26 cellular contexts compared by ENCODE assay signal in genomic region chr2:33084433-33084832, GRCh38.
DNase-seq lines count a peak whose midpoint lies in the region; ATAC-seq and TF ChIP-seq lines count a peak whose summit lies in the region.
"Had no signal": no experiment of that assay in that cellular context is flagged by ENCODE, and none has a peak within 500 bp of the region (broad histone marks: within the 10 kb centered on the region; RNA-seq: fewer than 3 reads in every experiment).

No MANE protein-coding gene starts in this region.

- peaks cover 31% of the 10 kb centered on the region for H3K4me1 Mint-ChIP-seq in nephron
- H3K4me1 Mint-ChIP-seq in activated T-helper 2 cell treated with anti-CD3 and anti-CD28 coated beads, Interferon-gamma antibody, Interleukin-2, Interleukin-4, amounts not matched to agents 10 μg/mL and 5 μg/mL and 100 μg/mL, durations not matched to agents 14 hours and 24 hours and 36 hours (ENCODE audit: low read depth), result peaks cover 6% of the 10 kb centered on the region

- peaks cover 4% of the 10 kb centered on the region for H3K27me3 Mint-ChIP-seq in nephron (ENCODE audit: low read depth)
- peaks cover 5% of the 10 kb centered on the region for H3K27me3 Mint-ChIP-seq in activated T-helper 2 cell treated with anti-CD3 and anti-CD28 coated beads, Interferon-gamma antibody, Interleukin-2, Interleukin-4, amounts not matched to agents 10 μg/mL and 5 μg/mL and 100 μg/mL, durations not matched to agents 14 hours and 24 hours and 36 hours (ENCODE audit: low read depth)

- H4K20me1 ChIP-seq in SU-DHL-6 (ENCODE audit: low read depth, low read length), result no peaks in the 10 kb centered on the region

- H3K4me3 ChIP-seq in SU-DHL-6 (ENCODE audit: insufficient read depth, low read length, poor library complexity, severe bottlenecking) (no peak overlapping the region), aorta (ENCODE audit: low read length in 2 of 2) (no peak overlapping the region)
- H3K4me3 ChIP-seq: PC-9 had no signal

- H3K4me3 Mint-ChIP-seq in nephron, result no peak overlapping the region
- no peak overlapping the region for H3K4me3 Mint-ChIP-seq in activated T-helper 2 cell treated with anti-CD3 and anti-CD28 coated beads, Interferon-gamma antibody, Interleukin-2, Interleukin-4, amounts not matched to agents 10 μg/mL and 5 μg/mL and 100 μg/mL, durations not matched to agents 14 hours and 24 hours and 36 hours (ENCODE audit: low read depth)
- H3K4me3 Mint-ChIP-seq: CD8-positive, alpha-beta T cell; H9 had no signal

- intact Hi-C loops in aorta (cut with DNase I), result no loop called here
- intact Hi-C loops in posterior cingulate gyrus (cut with DNase I), result no loop called here
- intact Hi-C loops in activated T-helper 2 cell treated with anti-CD3 and anti-CD28 coated beads, Interferon-gamma antibody, Interleukin-2, Interleukin-4, amounts not matched to agents 10 μg/mL and 5 μg/mL and 100 μg/mL, durations not matched to agents 14 hours and 24 hours and 36 hours (cut with micrococcal nuclease), result no loop called here

- peaks cover 8 to 15% of the 10 kb centered on the region in 2 donors for H3K4me1 ChIP-seq in aorta (ENCODE audit: control insufficient read depth in 1 of 2, insufficient read depth in 2 of 2, low read length in 2 of 2)

- no peak overlapping the region for H2AFZ ChIP-seq in SU-DHL-6 (ENCODE audit: low read depth, low read length, severe bottlenecking)
- H2AFZ ChIP-seq: PC-9 had no signal

- 69 to 72% methylated on average over 7 of the region's 7 CpGs for whole genome bisulfite sequencing in aorta, 2 donors

- DNase-seq in DMS53 (lab: John Stamatoyannopoulos, UW), result peak; percentile 38
- no peak for DNase-seq in DMS53 treated with DMSO at 0.1 percent for 48 hours (lab: John Stamatoyannopoulos, UW; ENCODE audit: unreplicated experiment)
- DNase-seq in aorta, result no peak
- no peak for DNase-seq in stimulated activated CD4-positive, alpha-beta T cell treated with anti-CD3 and anti-CD28 coated beads, Interleukin-15, amount 100 ng/mL, for 24 hours
- no peak for DNase-seq in posterior cingulate gyrus
- DNase-seq in activated T-helper 2 cell treated with anti-CD3 and anti-CD28 coated beads, Interferon-gamma antibody, Interleukin-2, Interleukin-4, amounts not matched to agents 10 μg/mL and 5 μg/mL and 100 μg/mL, durations not matched to agents 14 hours and 24 hours and 36 hours (ENCODE audit: low spot score), result no peak
- DNase-seq: ACHN; C1 segment of cervical spinal cord; Calu3; CD8-positive, alpha-beta T cell; DMS153; EL; H9; NCI-H1105; NCI-H146; NCI-H2081; NCI-H2171 treated with DMSO at 0.1 percent for 48 hours; NCI-H446 treated with DMSO at 0.1 percent for 48 hours; NCI-H526 treated with DMSO at 0.1 percent for 48 hours; SHP77; SW 1271 had no signal

- peaks cover 10% of the 10 kb centered on the region for H3K36me3 Mint-ChIP-seq in nephron (ENCODE audit: low read depth)
- no peaks in the 10 kb centered on the region for H3K36me3 Mint-ChIP-seq in activated T-helper 2 cell treated with anti-CD3 and anti-CD28 coated beads, Interferon-gamma antibody, Interleukin-2, Interleukin-4, amounts not matched to agents 10 μg/mL and 5 μg/mL and 100 μg/mL, durations not matched to agents 14 hours and 24 hours and 36 hours (ENCODE audit: low read depth)
- H3K36me3 Mint-ChIP-seq: CD8-positive, alpha-beta T cell had no signal

- H3F3A ChIP-seq in SU-DHL-6 (ENCODE audit: insufficient read depth), result peaks cover 84% of the 10 kb centered on the region

- H3K27ac ChIP-seq in SU-DHL-6 (ENCODE audit: low read depth, low read length) (peak overlapping the region; percentile 98), aorta (ENCODE audit: low read depth in 1 of 2, low read length in 2 of 2) (peak overlapping the region; percentile 20 to 22)
- H3K27ac ChIP-seq: 22Rv1, KMS-11, PC-9 had no signal

- H3K9me3 Mint-ChIP-seq in nephron, result no peaks in the 10 kb centered on the region
- no peaks in the 10 kb centered on the region for H3K9me3 Mint-ChIP-seq in activated T-helper 2 cell treated with anti-CD3 and anti-CD28 coated beads, Interferon-gamma antibody, Interleukin-2, Interleukin-4, amounts not matched to agents 10 μg/mL and 5 μg/mL and 100 μg/mL, durations not matched to agents 14 hours and 24 hours and 36 hours
- H3K9me3 Mint-ChIP-seq: CD8-positive, alpha-beta T cell; H9 had no signal

- H3K9me3 ChIP-seq in SU-DHL-6 (ENCODE audit: insufficient read depth, low read length), result peaks cover 7% of the 10 kb centered on the region; the same call in 1 of the 2 replicates
- no peaks in the 10 kb centered on the region for H3K9me3 ChIP-seq in aorta (ENCODE audit: control insufficient read depth, low read length)

- peaks cover 23% of the 10 kb centered on the region for H3K36me3 ChIP-seq in SU-DHL-6 (ENCODE audit: low read length)
- no peaks in the 10 kb centered on the region for H3K36me3 ChIP-seq in aorta (ENCODE audit: control insufficient read depth in 1 of 2, insufficient read depth in 2 of 2, low read length in 1 of 2)

- H3K27me3 ChIP-seq in SU-DHL-6 (ENCODE audit: low read length) (no peaks in the 10 kb centered on the region), aorta (ENCODE audit: control insufficient read depth in 1 of 2, insufficient read depth in 2 of 2, low read length in 1 of 2) (no peaks in the 10 kb centered on the region)

- H3K9me2 ChIP-seq in SU-DHL-6 (replicated peaks; ENCODE audit: insufficient read depth, low read length), result no peaks in the 10 kb centered on the region

- H3K4me2 ChIP-seq in SU-DHL-6 (ENCODE audit: low read depth, low read length, poor library complexity, severe bottlenecking), result peak overlapping the region; percentile 51
- H3K4me2 ChIP-seq: KMS-11, PC-9 had no signal

- peaks cover 55% of the 10 kb centered on the region for H3K79me2 ChIP-seq in SU-DHL-6 (ENCODE audit: insufficient read depth, low read length)

- peak overlapping the region; percentile 36 for H3K9ac ChIP-seq in SU-DHL-6 (ENCODE audit: low read length)
- H3K9ac ChIP-seq: KMS-11 had no signal

- TF ChIP-seq CTCF in SU-DHL-6 (IDR thresholded peaks at IDR 0.05; ENCODE audit: insufficient read depth, low read length, poor library complexity, severe bottlenecking) (no peak), nephron (IDR thresholded peaks at IDR 0.05; ENCODE audit: unreplicated experiment in 3 of 3) (no peak)

- peak overlapping the region; percentile 51 to 74 (median 60) for H3K27ac Mint-ChIP-seq in nephron
- no peak overlapping the region for H3K27ac Mint-ChIP-seq in activated T-helper 2 cell treated with anti-CD3 and anti-CD28 coated beads, Interferon-gamma antibody, Interleukin-2, Interleukin-4, amounts not matched to agents 10 μg/mL and 5 μg/mL and 100 μg/mL, durations not matched to agents 14 hours and 24 hours and 36 hours
- H3K27ac Mint-ChIP-seq: CD8-positive, alpha-beta T cell; H9 had no signal

- no peak for ATAC-seq in aorta (ENCODE audit: low FRiP score)
- ATAC-seq: CD8-positive, alpha-beta T cell had no signal
